Comparison of ENCODE assay signal across 21 cellular contexts in the genomic region with DNA sequence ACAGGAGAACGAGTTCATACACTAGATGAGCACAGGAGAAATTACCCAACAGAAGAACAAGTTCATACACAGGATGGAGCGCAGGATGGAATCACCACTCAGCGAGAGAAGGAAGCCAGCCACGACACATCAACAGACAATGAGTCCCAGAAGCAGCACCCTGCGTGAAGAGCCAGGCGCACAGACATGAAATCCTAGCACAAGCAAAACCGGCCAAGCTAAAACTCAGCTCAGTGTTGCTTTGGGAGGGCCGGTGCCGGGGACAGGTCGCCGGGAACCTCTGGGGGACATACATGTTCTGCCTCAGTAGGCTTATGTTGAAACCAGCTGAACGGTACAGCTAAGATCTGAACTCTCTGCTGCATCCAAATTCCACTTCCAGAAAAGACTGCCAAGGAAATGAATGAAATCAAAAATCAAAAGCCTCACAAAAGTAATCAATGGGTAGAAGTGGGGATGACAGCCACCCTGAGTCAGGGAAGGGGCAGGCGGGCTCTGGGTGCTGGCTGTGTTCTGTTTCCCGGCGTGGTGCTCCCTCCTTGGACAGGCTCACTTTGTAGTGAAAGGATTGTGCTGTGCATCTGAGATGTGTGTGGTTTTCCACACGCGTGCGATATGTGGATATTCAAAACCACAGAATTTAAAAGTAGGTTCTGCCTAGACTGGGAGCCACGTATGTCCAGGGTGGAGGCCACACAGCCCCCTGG.
"Had no signal": no experiment of that assay in that cellular context is flagged by ENCODE, and none has a peak within 500 bp of the region (broad histone marks: within the 10 kb centered on the region; RNA-seq: fewer than 3 reads in every experiment).

No MANE protein-coding gene starts in this region.

- H3K27ac ChIP-seq: breast epithelium, left ventricle myocardium inferior, parathyroid adenoma, sigmoid colon, testis had no signal

- ATAC-seq: activated CD8-positive, alpha-beta T cell treated with anti-CD3 and anti-CD28 coated beads for 36 hours; stimulated activated memory B cell treated with anti-CD40 and anti-IgM and Interleukin-4, amounts not matched to agents 10 μg/mL and 1 μg/mL and 100 μg/mL, for 72 hours had no signal

- H3K27me3 ChIP-seq: testis had no signal

- H3K4me1 ChIP-seq: breast epithelium, left ventricle myocardium inferior, parathyroid adenoma, sigmoid colon, testis had no signal

- H3K4me3 ChIP-seq: breast epithelium, left ventricle myocardium inferior, sigmoid colon, smooth muscle cell, testis had no signal

- H3K36me3 ChIP-seq: breast epithelium, left ventricle myocardium inferior, sigmoid colon had no signal

- H3K9me3 ChIP-seq: breast epithelium, left ventricle myocardium inferior, sigmoid colon, SK-N-SH, testis had no signal

- DNase-seq: activated CD4-positive, alpha-beta T cell treated with anti-CD3 and anti-CD28 coated beads for 48 hours; activated CD8-positive, alpha-beta T cell treated with anti-CD3 and anti-CD28 coated beads for 36 hours; activated naive CD4-positive, alpha-beta T cell treated with Interleukin-2 at 50 U/mL for 16 hours; activated naive CD8-positive, alpha-beta T cell treated with anti-CD3 and anti-CD28 coated beads for 36 hours; cerebellar nuclear complex; cortex of kidney; erythroblast; foreskin fibroblast; immature natural killer cell; mammary epithelial cell; midbrain; sigmoid colon; stimulated activated CD4-positive, alpha-beta T cell treated with anti-CD3 and anti-CD28 coated beads, Interleukin-15, amount 100 ng/mL, for 24 hours; testis had no signal

- H3K9ac ChIP-seq: parathyroid adenoma, SK-N-SH had no signal

- FAIRE-seq: endometrium had no signal
